In genomic region chr18:7755753-7756475, GRCh38 we compare ENCODE assay signal across 13 cellular contexts.
A peak's percentile ranks its signal among the peaks of the same experiment; 100 is the strongest.
DNase-seq lines count a peak whose midpoint lies in the region; ATAC-seq and TF ChIP-seq lines count a peak whose summit lies in the region.
"Had no signal": no experiment of that assay in that cellular context is flagged by ENCODE, and none has a peak within 500 bp of the region (broad histone marks: within the 10 kb centered on the region; RNA-seq: fewer than 3 reads in every experiment).

No MANE protein-coding gene starts in this region.

- no peak overlapping the region for H4K91ac ChIP-seq in IMR-90 (ENCODE audit: insufficient read depth, low read depth, low read length)

- TF ChIP-seq POLR2A in IMR-90 (IDR thresholded peaks at IDR 0.05; ENCODE audit: low read depth, low read length) (no peak), gastrocnemius medialis (IDR thresholded peaks at IDR 0.05) (no peak)

- H2BK5ac ChIP-seq in IMR-90 (ENCODE audit: low read depth, low read length, poor library complexity, severe bottlenecking) = no peak overlapping the region

- H3K4me3 ChIP-seq in IMR-90 (ENCODE audit: insufficient read depth, low read depth, low read length) = no peak overlapping the region
- no peak overlapping the region for H3K4me3 ChIP-seq in choroid plexus epithelial cell (ENCODE audit: low read depth, low read length)
- no peak overlapping the region for H3K4me3 ChIP-seq in hepatocyte
- no peak overlapping the region for H3K4me3 ChIP-seq in gastrocnemius medialis
- H3K4me3 ChIP-seq in dorsolateral prefrontal cortex = no peak overlapping the region

- H3K4me2 ChIP-seq in IMR-90 (ENCODE audit: low read depth, low read length) (no peak overlapping the region), hepatocyte (peak overlapping the region; percentile 60)

- H4K5ac ChIP-seq in IMR-90 (ENCODE audit: low read depth, low read length) = no peak overlapping the region

- no peak overlapping the region for H2BK20ac ChIP-seq in IMR-90 (ENCODE audit: low read depth, low read length)

- peaks cover 33% of the 10 kb centered on the region for H3K79me2 ChIP-seq in hepatocyte

- H3K9me1 ChIP-seq in IMR-90 (ENCODE audit: insufficient read depth, low read length) = peaks cover 8% of the 10 kb centered on the region; the same call in 1 of the 2 replicates

- no peaks in the 10 kb centered on the region for H3K36me3 ChIP-seq in IMR-90 (ENCODE audit: control insufficient read depth, insufficient read depth, low read length)
- no peaks in the 10 kb centered on the region for H3K36me3 ChIP-seq in hepatocyte (replicated peaks; ENCODE audit: insufficient read depth, low read depth)
- no peaks in the 10 kb centered on the region for H3K36me3 ChIP-seq in gastrocnemius medialis

- H3K4me1 ChIP-seq in IMR-90 (ENCODE audit: control insufficient read depth, insufficient read depth, low read length) (peaks cover 8% of the 10 kb centered on the region), hepatocyte (ENCODE audit: insufficient read depth) (peaks cover 46% of the 10 kb centered on the region), gastrocnemius medialis (peaks cover 52 to 70% of the 10 kb centered on the region in 2 donors)

- H3K27me3 ChIP-seq in IMR-90 (ENCODE audit: control insufficient read depth, insufficient read depth, low read length) = no peaks in the 10 kb centered on the region
- H3K27me3 ChIP-seq in hepatocyte = no peaks in the 10 kb centered on the region
- H3K27me3 ChIP-seq in gastrocnemius medialis = no peaks in the 10 kb centered on the region
- no peaks in the 10 kb centered on the region for H3K27me3 ChIP-seq in dorsolateral prefrontal cortex

- H2BK120ac ChIP-seq in IMR-90 (ENCODE audit: low read depth, low read length) = no peak overlapping the region

- WGBS in IMR-90 (ENCODE audit: extremely low coverage in 2 of 2, insufficient read length in 1 of 2), 2 experiments = no CpG with 5 or more reads among the region's 4 CpGs
- 75% methylated on average over 4 of the region's 4 CpGs for WGBS in hepatocyte (ENCODE audit: low lambda C conversion rate, missing lambda C conversion rate)

- peaks cover 10% of the 10 kb centered on the region for H4K20me1 ChIP-seq in IMR-90 (ENCODE audit: insufficient read depth, low read length)
- no peaks in the 10 kb centered on the region for H4K20me1 ChIP-seq in hepatocyte (ENCODE audit: insufficient read depth, poor library complexity, severe bottlenecking)

- DNase-seq in IMR-90 (peak; percentile 31), choroid plexus epithelial cell (ENCODE audit: low read depth) (peak; percentile 79), hepatocyte (ENCODE audit: low spot score) (peak; percentile 25), gastrocnemius medialis (no peak), dorsolateral prefrontal cortex (no peak), CD1c-positive myeloid dendritic cell (ENCODE audit: extremely low spot score) (no peak)
- DNase-seq: activated CD4-positive, alpha-beta T cell treated with anti-CD3 and anti-CD28 coated beads for 4 hours; Calu3; foreskin melanocyte; NCI-H82; substantia nigra had no signal

- H3K23ac ChIP-seq in IMR-90 (ENCODE audit: low read depth, low read length) = no peak overlapping the region

- no peak overlapping the region for H2AK9ac ChIP-seq in IMR-90 (replicated peaks; ENCODE audit: low read depth, low read length, poor library complexity)

- no TSS peak for BruUV-seq in IMR-90 (replicated peaks; lab: Mats Ljungman, UMichigan)

- H3K9me3 ChIP-seq in IMR-90 (ENCODE audit: control insufficient read depth, insufficient read depth, low read length) (no peaks in the 10 kb centered on the region), hepatocyte (ENCODE audit: low read depth) (no peaks in the 10 kb centered on the region), gastrocnemius medialis (no peaks in the 10 kb centered on the region)

- peak; percentile 40 for ATAC-seq in IMR-90 (ENCODE audit: low read depth)
- ATAC-seq in gastrocnemius medialis = peak; percentile 59 to 76
- no peak for ATAC-seq in HG03135 (IDR thresholded peaks at IDR 0.05; ENCODE audit: unreplicated experiment)
- no peak for ATAC-seq in GM21390 (IDR thresholded peaks at IDR 0.05; ENCODE audit: unreplicated experiment)

- H3K56ac ChIP-seq in IMR-90 (ENCODE audit: extremely low read depth, insufficient read depth, low read length) = no peak overlapping the region

- H3K27ac ChIP-seq in IMR-90 (ENCODE audit: insufficient read depth, low read length) (no peak overlapping the region), hepatocyte (peak overlapping the region; percentile 87), gastrocnemius medialis (peak overlapping the region in 1 of 4 donors; percentile 21), dorsolateral prefrontal cortex (no peak overlapping the region)

- H3K18ac ChIP-seq in IMR-90 (ENCODE audit: low read depth, low read length) = no peak overlapping the region

- POLR2A ChIA-PET in IMR-90 (lab: Charles Lee; ENCODE audit: unreplicated experiment) = no interaction called here

- no peak; the same call in 1 of the 2 replicates for TF ChIP-seq CTCF in IMR-90 (conservative IDR thresholded peaks at IDR 0.05; ENCODE audit: low read depth, low read length)
- peak; percentile 71 for TF ChIP-seq CTCF in choroid plexus epithelial cell (conservative IDR thresholded peaks at IDR 0.05; ENCODE audit: low read depth, low read length)
- TF ChIP-seq CTCF in hepatocyte (IDR thresholded peaks at IDR 0.05; ENCODE audit: poor library complexity) = peak; percentile 31
- TF ChIP-seq CTCF in gastrocnemius medialis (IDR thresholded peaks at IDR 0.05 in 4 of 5, conservative IDR thresholded peaks at IDR 0.05 in 1 of 5) = peak in 3 of 5 experiments; percentile 19 to 41 (median 37)
- TF ChIP-seq CTCF in dorsolateral prefrontal cortex (IDR thresholded peaks at IDR 0.05 in 54 of 56, conservative IDR thresholded peaks at IDR 0.05 in 2 of 56; ENCODE audit: low read depth in 1 of 56, partially characterized antibody in 56 of 56) = peak in 9 of 56 donors; percentile 13 to 29 (median 26)

- in situ Hi-C loops in IMR-90 (cut with MboI; ENCODE audit: low sequenced_read_pairs) = no loop called here
- in situ Hi-C loops in gastrocnemius medialis (cut with MboI; ENCODE audit: low sequenced_read_pairs in 4 of 4) = no loop called here

- no peak overlapping the region for H3K4ac ChIP-seq in IMR-90 (ENCODE audit: low read depth, low read length)

- no peak overlapping the region for H3K9ac ChIP-seq in IMR-90 (ENCODE audit: low read depth, low read length)

- intact Hi-C loops in IMR-90 (cut with micrococcal nuclease) (loop anchor here (2.0 kb wide), 1 partner anchor 187 kb away; no protein-coding TSS in a partner anchor), gastrocnemius medialis (cut with DNase I; ENCODE audit: low total_unique reads) (loop anchor here (10.0 kb wide), 2 partner anchors 481 to 1199 kb away; no protein-coding TSS in a partner anchor), dorsolateral prefrontal cortex (cut with DNase I) (no loop called here)

- no peak overlapping the region for H4K8ac ChIP-seq in IMR-90 (ENCODE audit: low read depth in 2 of 2, low read length in 2 of 2)

- no peak overlapping the region for H3K14ac ChIP-seq in IMR-90 (replicated peaks; ENCODE audit: low read depth, low read length)

- dilution Hi-C loops in IMR-90 (cut with HindIII; ENCODE audit: low sequenced_read_pairs, unreplicated experiment) = no loop called here

- peaks cover 4 to 8% of the 10 kb centered on the region in 2 experiments; a peak in 3 of 4 replicates for H3K79me1 ChIP-seq in IMR-90 (ENCODE audit: low read depth in 1 of 2, low read length in 2 of 2)

- H3K9me2 ChIP-seq in hepatocyte (replicated peaks; ENCODE audit: insufficient read depth) = no peaks in the 10 kb centered on the region

- H2AFZ ChIP-seq in IMR-90 (replicated peaks; ENCODE audit: low read length, poor library complexity) (no peak overlapping the region), hepatocyte (no peak overlapping the region)

- CTCF ChIA-PET in IMR-90 (lab: Yijun Ruan, JAX) = interaction anchor here (0.6 to 0.7 kb wide), 2 partner anchors 188 to 572 kb away, joined by 4 read pairs; no protein-coding TSS in a partner anchor

- H2AK5ac ChIP-seq in IMR-90 (ENCODE audit: low read depth, low read length) = no peak overlapping the region

- TF ChIP-seq RAD21 in IMR-90 (IDR thresholded peaks at IDR 0.05; ENCODE audit: low read length) = 0 out of 2 replicates have a peak, but pooled peaks have one; percentile 6

- H2BK15ac ChIP-seq in IMR-90 (ENCODE audit: low read depth, low read length) = no peak overlapping the region

TF ChIP-seq in IMR-90, 13 proteins besides CTCF, POLR2A, EP300 and RAD21:
- TF ChIP-seq CEBPB (IDR thresholded peaks at IDR 0.05; ENCODE audit: low read depth, low read length) (peak; percentile 67; the same call in 1 of the 2 replicates), MXI1 (IDR thresholded peaks at IDR 0.05; ENCODE audit: borderline replicate concordance, low read depth, low read length) (no peak), SMC3 (IDR thresholded peaks at IDR 0.05; ENCODE audit: low read depth, low read length) (no peak), RCOR1 (IDR thresholded peaks at IDR 0.05; ENCODE audit: insufficient replicate concordance, low read length) (no peak), NFE2L2 (IDR thresholded peaks at IDR 0.05; ENCODE audit: low read depth, low read length) (no peak), MAFK (IDR thresholded peaks at IDR 0.05; ENCODE audit: low read depth, low read length) (no peak)
- TF ChIP-seq, protein P1, sequence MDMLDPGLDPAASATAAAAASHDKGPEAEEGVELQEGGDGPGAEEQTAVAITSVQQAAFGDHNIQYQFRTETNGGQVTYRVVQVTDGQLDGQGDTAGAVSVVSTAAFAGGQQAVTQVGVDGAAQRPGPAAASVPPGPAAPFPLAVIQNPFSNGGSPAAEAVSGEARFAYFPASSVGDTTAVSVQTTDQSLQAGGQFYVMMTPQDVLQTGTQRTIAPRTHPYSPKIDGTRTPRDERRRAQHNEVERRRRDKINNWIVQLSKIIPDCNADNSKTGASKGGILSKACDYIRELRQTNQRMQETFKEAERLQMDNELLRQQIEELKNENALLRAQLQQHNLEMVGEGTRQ (IDR thresholded peaks at IDR 0.05; ENCODE audit: low read depth, low read length) = no peak

Comparison
In these comparisons a context has a peak if more than half of its experiments do, and no peak if none do; other contexts are left out.
1. ATAC-seq: peak in IMR-90 (single experiment) and gastrocnemius medialis (2 of 2); none in HG03135 (single experiment) and GM21390 (single experiment).
2. DNase-seq: peak in IMR-90 (single experiment), choroid plexus epithelial cell (single experiment) and hepatocyte (single experiment); none in gastrocnemius medialis (0 of 2), dorsolateral prefrontal cortex (0 of 10) and CD1c-positive myeloid dendritic cell (single experiment).
3. intact Hi-C loops: an anchor here in IMR-90 (2.0 kb wide) and gastrocnemius medialis (10.0 kb wide); none called in dorsolateral prefrontal cortex.